In the genomic region with DNA sequence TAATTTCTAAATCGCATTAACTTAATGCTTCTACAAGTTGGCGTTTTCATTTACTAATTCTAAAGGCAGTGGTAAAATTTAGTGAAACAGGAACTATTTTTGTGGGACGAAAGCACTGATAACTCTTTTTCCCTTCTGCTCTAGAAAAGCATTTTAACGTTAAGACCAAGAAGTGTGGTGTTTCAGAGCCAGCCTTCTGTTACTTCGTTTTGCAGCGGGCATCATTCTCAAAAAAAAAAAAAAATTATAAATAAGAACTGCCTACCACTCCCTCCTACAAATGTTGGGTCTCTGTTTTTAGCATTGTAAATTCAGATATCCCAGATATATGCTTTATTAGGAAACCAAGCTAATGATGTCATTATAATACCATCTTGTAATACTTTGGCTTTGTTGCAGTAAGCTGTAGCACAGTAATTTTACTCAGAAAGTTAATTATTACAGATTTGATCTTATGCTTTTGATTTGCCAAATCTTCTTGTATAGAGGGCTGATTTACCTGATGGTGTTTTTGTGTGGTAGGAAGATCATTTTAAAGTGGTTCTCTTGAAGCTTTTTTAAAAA, we compare ENCODE assay signal across 8 cellular contexts. TPM values are rescaled to one million over a fixed set of nuclear protein-coding genes. Genes with fewer than 3 reads are reported as not detected.
DNase-seq lines count a peak whose midpoint lies in the region; ATAC-seq and TF ChIP-seq lines count a peak whose summit lies in the region.

No MANE protein-coding gene starts in this region.

- H3K4me3 ChIP-seq in Karpas-422 (ENCODE audit: low read length) (peak overlapping the region; percentile 80), dorsolateral prefrontal cortex (peak overlapping the region; percentile 68 to 98 (median 85))

- peaks cover 64% of the 10 kb centered on the region for H3K79me2 ChIP-seq in Karpas-422 (ENCODE audit: low read length)

- no peaks in the 10 kb centered on the region for H3K9me3 Mint-ChIP-seq in CD14-positive monocyte
- no peaks in the 10 kb centered on the region for H3K9me3 Mint-ChIP-seq in nephron progenitor cell

- H3K9ac ChIP-seq in Karpas-422 (ENCODE audit: low read length) = peak overlapping the region; percentile 95

- H3K9me2 ChIP-seq in Karpas-422 (replicated peaks; ENCODE audit: insufficient read depth, low read length) = no peaks in the 10 kb centered on the region

- ATAC-seq in HG03460 (IDR thresholded peaks at IDR 0.05; ENCODE audit: unreplicated experiment) = no peak

- H3K27ac ChIP-seq in Karpas-422 (ENCODE audit: low read length) = peak overlapping the region; percentile 82
- peak overlapping the region in 24 of 59 donors; percentile 2 to 99 (median 92) for H3K27ac ChIP-seq in dorsolateral prefrontal cortex

- H3K36me3 Mint-ChIP-seq in CD14-positive monocyte (peaks cover 5 to 9% of the 10 kb centered on the region in 2 donors), nephron progenitor cell (ENCODE audit: low read depth) (peaks cover 4% of the 10 kb centered on the region)

- H2AFZ ChIP-seq in Karpas-422 (ENCODE audit: low read length) = 0 out of 2 replicates have a peak overlapping the region, but pooled peaks have one; percentile 23

- H3K4me1 Mint-ChIP-seq in CD14-positive monocyte (peaks cover 30% of the 10 kb centered on the region), nephron progenitor cell (peaks cover 22% of the 10 kb centered on the region)

- H3K36me3 ChIP-seq in Karpas-422 (ENCODE audit: insufficient read depth, low read length) = peaks cover 10% of the 10 kb centered on the region; the same call in 1 of the 2 replicates

- H3K27me3 Mint-ChIP-seq in CD14-positive monocyte (ENCODE audit: low read depth in 3 of 3) (no peaks in the 10 kb centered on the region), nephron progenitor cell (ENCODE audit: low read depth, poor library complexity) (peaks cover 7% of the 10 kb centered on the region)

- no peak for TF ChIP-seq CTCF in CD14-positive monocyte (IDR thresholded peaks at IDR 0.05)
- no peak for TF ChIP-seq CTCF in dorsolateral prefrontal cortex (IDR thresholded peaks at IDR 0.05 in 54 of 56, conservative IDR thresholded peaks at IDR 0.05 in 2 of 56; ENCODE audit: low read depth in 1 of 56, partially characterized antibody in 56 of 56)
- no peak for TF ChIP-seq CTCF in nephron progenitor cell (IDR thresholded peaks at IDR 0.05)

- intact Hi-C loops in CD14-positive monocyte (cut with micrococcal nuclease) (no loop called here), dorsolateral prefrontal cortex (cut with DNase I) (loop anchor here (5.0 to 10.0 kb wide), 2 partner anchors 187 to 300 kb away; a partner anchor contains a TSS)

- H3K27ac Mint-ChIP-seq in CD14-positive monocyte (peak overlapping the region; percentile 95 to 98 (median 97)), nephron progenitor cell (peak overlapping the region; percentile 86)

- no peaks in the 10 kb centered on the region for H3K9me3 ChIP-seq in Karpas-422 (ENCODE audit: low read length)

- peaks cover 39% of the 10 kb centered on the region for H3K4me1 ChIP-seq in Karpas-422 (ENCODE audit: low read length)

- H3K4me2 ChIP-seq in Karpas-422 (ENCODE audit: low read depth, low read length, poor library complexity, severe bottlenecking) = peak overlapping the region; percentile 88

- H4K20me1 ChIP-seq in Karpas-422 (ENCODE audit: insufficient read depth, low read depth, low read length) = no peaks in the 10 kb centered on the region

- H3K4me3 Mint-ChIP-seq in CD14-positive monocyte (peak overlapping the region; percentile 94 to 95), nephron progenitor cell (peak overlapping the region; percentile 94)

- no peaks in the 10 kb centered on the region for H3K27me3 ChIP-seq in Karpas-422 (ENCODE audit: low read length)
- no peaks in the 10 kb centered on the region for H3K27me3 ChIP-seq in dorsolateral prefrontal cortex

- DNase-seq in CD14-positive monocyte (ENCODE audit: low spot score) = no peak
- peak; percentile 63 for DNase-seq in Karpas-422
- no peak for DNase-seq in dorsolateral prefrontal cortex
- no peak for DNase-seq in nephron progenitor cell
- DNase-seq in mesenteric fat pad (ENCODE audit: low spot score) = no peak
- DNase-seq in HPDE6-E6E7 (ENCODE audit: extremely low spot score) = no peak
- DNase-seq in germinal center (ENCODE audit: low spot score) = no peak

RNA-seq across cellular contexts. Expression of a gene that starts 1.6 kb away (rescaled TPM):
- 10 to 100 TPM; 11.1 to 25.1 TPM for polyA plus RNA-seq in CD14-positive monocyte
- total RNA-seq in Karpas-422 (2014; rRNA removed; shearing (Covaris generic); ENCODE audit: low replicate concordance) = 101 and 167 TPM in 2 replicates
- 10 to 100 TPM; 29.5 to 78.3 (median 50.7) TPM for total RNA-seq in dorsolateral prefrontal cortex
- 82.5 TPM for total RNA-seq in mesenteric fat pad

Comparison
In these comparisons a context has a peak if more than half of its experiments do, and no peak if none do; other contexts are left out.
1. intact Hi-C loops: an anchor here in dorsolateral prefrontal cortex (5.0 to 10.0 kb wide); none called in CD14-positive monocyte.